ENCODE assay signal across 32 cellular contexts in the genomic region with DNA sequence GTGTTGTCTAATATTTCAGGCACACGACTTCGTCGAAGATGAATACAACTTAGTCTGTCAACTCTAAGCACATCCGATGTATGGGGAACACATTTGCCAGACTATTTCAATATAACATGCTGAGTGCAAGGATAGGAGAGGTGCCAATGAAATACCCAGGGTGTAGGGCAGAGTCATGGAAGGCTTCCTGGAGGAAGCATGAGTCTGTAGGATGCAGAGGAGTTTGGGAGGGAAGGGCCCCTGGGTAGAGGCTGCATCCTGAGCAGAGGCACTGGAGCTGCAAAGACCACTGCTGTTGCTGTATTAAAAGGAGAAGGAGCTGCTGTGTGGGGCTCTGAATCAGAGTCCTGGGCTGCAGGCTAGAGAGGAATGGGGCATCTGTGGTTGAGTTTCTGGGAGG.
"Had no signal": no experiment of that assay in that cellular context is flagged by ENCODE, and none has a peak within 500 bp of the region (broad histone marks: within the 10 kb centered on the region; RNA-seq: fewer than 3 reads in every experiment).

No MANE protein-coding gene starts in this region.

- H3K27ac Mint-ChIP-seq: activated naive CD4-positive, alpha-beta T cell treated with anti-CD3 and anti-CD28 coated beads for 36 hours; activated naive CD8-positive, alpha-beta T cell treated with anti-CD3 and anti-CD28 coated beads, Interleukin-2, amount 10 ng/mL, durations not matched to agents 7 days and 5 days; activated T-helper 1 cell treated with anti-CD3 and anti-CD28 coated beads, Interleukin-12 subunit alpha, Interleukin-12 subunit beta, Interleukin-2, Interleukin-4 antibody, amounts not matched to agents 30 ng/mL and 10 ng/mL and 1 ng/mL, durations not matched to agents 14 hours and 24 hours and 36 hours; nephron; stimulated activated naive B cell treated with anti-CD40 and anti-IgM and Interleukin-4, amounts not matched to agents 10 μg/mL and 1 μg/mL and 100 μg/mL, for 72 hours had no signal

- H3K4me2 ChIP-seq: hepatocyte had no signal

- H3K4me3 Mint-ChIP-seq: activated naive CD4-positive, alpha-beta T cell treated with anti-CD3 and anti-CD28 coated beads for 36 hours; activated naive CD8-positive, alpha-beta T cell treated with anti-CD3 and anti-CD28 coated beads, Interleukin-2, amount 10 ng/mL, durations not matched to agents 7 days and 5 days; activated T-helper 1 cell treated with anti-CD3 and anti-CD28 coated beads, Interleukin-12 subunit alpha, Interleukin-12 subunit beta, Interleukin-2, Interleukin-4 antibody, amounts not matched to agents 30 ng/mL and 10 ng/mL and 1 ng/mL, durations not matched to agents 14 hours and 24 hours and 36 hours; brain; nephron; stimulated activated naive B cell treated with anti-CD40 and anti-IgM and Interleukin-4, amounts not matched to agents 10 μg/mL and 1 μg/mL and 100 μg/mL, for 72 hours had no signal

- H3K4me3 ChIP-seq: ascending aorta, cardiac muscle cell, hepatocyte, left ventricle myocardium inferior, lung, mucosa of descending colon, ovary, psoas muscle, right atrium auricular region, stomach, suprapubic skin, tibial artery had no signal

- H3K36me3 ChIP-seq: cardiac muscle cell, left ventricle myocardium inferior, neutrophil, ovary, right atrium auricular region, suprapubic skin, tibial artery had no signal

- H3K9me3 Mint-ChIP-seq: activated naive CD4-positive, alpha-beta T cell treated with anti-CD3 and anti-CD28 coated beads for 36 hours; activated naive CD8-positive, alpha-beta T cell treated with anti-CD3 and anti-CD28 coated beads, Interleukin-2, amount 10 ng/mL, durations not matched to agents 7 days and 5 days; activated T-helper 1 cell treated with anti-CD3 and anti-CD28 coated beads, Interleukin-12 subunit alpha, Interleukin-12 subunit beta, Interleukin-2, Interleukin-4 antibody, amounts not matched to agents 30 ng/mL and 10 ng/mL and 1 ng/mL, durations not matched to agents 14 hours and 24 hours and 36 hours; brain; nephron; stimulated activated naive B cell treated with anti-CD40 and anti-IgM and Interleukin-4, amounts not matched to agents 10 μg/mL and 1 μg/mL and 100 μg/mL, for 72 hours had no signal

- DNase-seq: activated CD4-positive, alpha-beta T cell treated with anti-CD3 and anti-CD28 coated beads for 48 hours; activated CD4-positive, alpha-beta T cell treated with anti-CD3 and anti-CD28 coated beads, Interleukin-2, amount 50 U/mL, for 48 hours; activated CD8-positive, alpha-beta memory T cell treated with anti-CD3 and anti-CD28 coated beads for 24 hours; activated effector memory CD4-positive, alpha-beta T cell treated with anti-CD3 and anti-CD28 coated beads, Interleukin-2, amount 50 U/mL, for 16 hours; activated naive CD4-positive, alpha-beta T cell treated with anti-CD3 and anti-CD28 coated beads for 36 hours; activated naive CD8-positive, alpha-beta T cell treated with anti-CD3 and anti-CD28 coated beads, Interleukin-2, amount 10 ng/mL, durations not matched to agents 7 days and 5 days; dermis blood vessel endothelial cell; effector CD8-positive, alpha-beta T cell; islet precursor cell; left ventricle myocardium inferior; mucosa of descending colon; ovary; psoas muscle; stimulated activated CD4-positive, alpha-beta T cell treated with anti-CD3 and anti-CD28 coated beads, Interleukin-15, amount 100 ng/mL, for 24 hours; stimulated activated CD4-positive, alpha-beta T cell treated with anti-CD3 and anti-CD28 coated beads, Interleukin-2, amount 100 ng/mL, for 24 hours; stimulated activated naive B cell treated with anti-CD40 and anti-IgM and Interleukin-4, amounts not matched to agents 10 μg/mL and 1 μg/mL and 100 μg/mL, for 72 hours; stomach; T-helper 9 cell; tibial artery; WERI-Rb-1 had no signal

- H3K27ac ChIP-seq: cardiac muscle cell, epithelial cell of prostate, hepatocyte, neutrophil, ovary, psoas muscle, right atrium auricular region, suprapubic skin, tibial artery, WERI-Rb-1 had no signal

- H3K36me3 Mint-ChIP-seq: activated naive CD8-positive, alpha-beta T cell treated with anti-CD3 and anti-CD28 coated beads, Interleukin-2, amount 10 ng/mL, durations not matched to agents 7 days and 5 days; stimulated activated naive B cell treated with anti-CD40 and anti-IgM and Interleukin-4, amounts not matched to agents 10 μg/mL and 1 μg/mL and 100 μg/mL, for 72 hours had no signal

- H3K27me3 ChIP-seq: ascending aorta, cardiac muscle cell, hepatocyte, neutrophil, ovary, right atrium auricular region, stomach, suprapubic skin, tibial artery had no signal

- H3K9me3 ChIP-seq: ascending aorta, left ventricle myocardium inferior, mucosa of descending colon, neutrophil, ovary, psoas muscle, right atrium auricular region, stomach, suprapubic skin, tibial artery had no signal

- H2AFZ ChIP-seq: hepatocyte had no signal

- ATAC-seq: activated CD4-positive, CD25-positive, alpha-beta regulatory T cell treated with anti-CD3 and anti-CD28 coated beads, Interleukin-2, amount 50 U/mL, for 24 hours; mucosa of descending colon; psoas muscle; stimulated activated naive B cell treated with anti-CD40 and anti-IgM and Interleukin-4, amounts not matched to agents 10 μg/mL and 1 μg/mL and 100 μg/mL, for 72 hours had no signal

- H3K4me1 Mint-ChIP-seq: activated naive CD8-positive, alpha-beta T cell treated with anti-CD3 and anti-CD28 coated beads, Interleukin-2, amount 10 ng/mL, durations not matched to agents 7 days and 5 days had no signal
